Comparison of ENCODE assay signal across 18 cellular contexts in the genomic region with DNA sequence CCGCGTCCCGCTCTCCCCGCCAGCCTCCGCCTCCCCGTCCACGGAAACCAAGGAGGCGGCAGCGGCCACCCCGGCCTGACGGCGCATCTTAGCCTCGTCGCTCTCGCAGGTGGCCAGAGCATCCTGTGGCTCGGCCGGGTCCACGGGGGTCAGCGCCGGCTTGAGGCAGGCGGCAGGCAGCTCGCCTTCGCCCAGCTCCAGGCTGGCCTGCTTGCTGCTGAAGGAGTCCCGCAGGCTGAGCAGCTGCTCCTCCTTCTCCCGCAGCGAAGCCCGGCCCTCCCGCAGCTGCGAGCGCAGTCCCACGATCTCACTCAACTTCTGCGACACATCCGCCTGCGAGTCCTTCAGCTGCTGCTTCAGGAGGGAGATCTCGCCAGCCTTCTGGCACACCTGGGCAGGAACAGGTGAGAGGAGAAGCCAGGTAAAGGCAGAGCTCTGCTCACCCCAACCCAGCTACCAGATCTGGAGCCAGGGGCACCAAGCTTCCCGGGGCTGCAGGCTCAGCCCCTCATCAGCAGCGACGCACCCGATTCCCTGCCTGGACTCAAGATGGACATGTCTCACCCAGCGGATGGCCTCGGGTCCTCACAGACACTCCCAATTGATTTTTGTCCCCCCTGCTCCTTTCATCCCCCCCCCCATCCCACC. TPM values are rescaled to one million over a fixed set of nuclear protein-coding genes. Genes with fewer than 3 reads are reported as not detected.
DNase-seq lines count a peak whose midpoint lies in the region; ATAC-seq, FAIRE-seq and TF ChIP-seq lines count a peak whose summit lies in the region.
"Had no signal": no experiment of that assay in that cellular context is flagged by ENCODE, and none has a peak within 500 bp of the region (broad histone marks: within the 10 kb centered on the region; RNA-seq: fewer than 3 reads in every experiment).

No MANE protein-coding gene starts in this region.

- H2AFZ ChIP-seq in keratinocyte (ENCODE audit: control insufficient read depth, low read length), result no peak overlapping the region
- H2AFZ ChIP-seq in OCI-LY7 (ENCODE audit: low read length), result no peak overlapping the region
- H2AFZ ChIP-seq: GM23248 had no signal

- H3K4me2 ChIP-seq in keratinocyte (ENCODE audit: control insufficient read depth, extremely low read depth, insufficient read depth, low read depth, low read length), result peak overlapping the region; percentile 22
- no peak overlapping the region for H3K4me2 ChIP-seq in OCI-LY7 (ENCODE audit: low read length)

- FAIRE-seq in keratinocyte (lab: Jason Lieb, UNC), result no peak
- FAIRE-seq: endometrium, GM18507, pancreas had no signal

- no peaks in the 10 kb centered on the region for H3K9me1 ChIP-seq in keratinocyte (ENCODE audit: control insufficient read depth, extremely low read depth, insufficient read depth, low read length)

- peaks cover under 1% of the 10 kb centered on the region for H3K79me2 ChIP-seq in keratinocyte (ENCODE audit: control insufficient read depth, insufficient read depth, low read length)
- peaks cover 6% of the 10 kb centered on the region; the same call in 1 of the 2 replicates for H3K79me2 ChIP-seq in OCI-LY7 (ENCODE audit: insufficient read depth, low read depth, low read length)

- no peaks in the 10 kb centered on the region for H3K9me3 ChIP-seq in CD4-positive, alpha-beta T cell (ENCODE audit: control insufficient read depth, low read length)
- H3K9me3 ChIP-seq in keratinocyte (ENCODE audit: control insufficient read depth, low read depth, low read length) (no peaks in the 10 kb centered on the region), OCI-LY7 (ENCODE audit: low read length) (no peaks in the 10 kb centered on the region)
- H3K9me3 ChIP-seq: BE2C, pancreas had no signal

- H3K9me2 ChIP-seq in OCI-LY7 (ENCODE audit: insufficient read depth, low read length), result no peaks in the 10 kb centered on the region

- intact Hi-C loops in CD4-positive, alpha-beta T cell (cut with DNase I, micrococcal nuclease), result loop anchor here in 1 of 2 experiments (5.0 kb wide), 1 partner anchor 37 kb away; a partner anchor contains a TSS
- intact Hi-C loops in OCI-LY7 (cut with micrococcal nuclease; ENCODE audit: unreplicated experiment), result no loop called here

- TF ChIP-seq CTCF in CD4-positive, alpha-beta T cell (IDR thresholded peaks at IDR 0.05), result no peak
- TF ChIP-seq CTCF in keratinocyte (optimal IDR thresholded peaks at IDR 0.05 in 1 of 3, IDR thresholded peaks at IDR 0.05 in 1 of 3, conservative IDR thresholded peaks at IDR 0.05 in 1 of 3; ENCODE audit: extremely low read depth in 1 of 3, insufficient read depth in 2 of 3, low read length in 3 of 3), result no peak
- no peak for TF ChIP-seq CTCF in OCI-LY7 (conservative IDR thresholded peaks at IDR 0.05; ENCODE audit: low read length)

- dilution Hi-C loops in keratinocyte (cut with MboI; ENCODE audit: extremely low pct_ligation_motif_present, low sequenced_read_pairs), result no loop called here

- no peak overlapping the region for H3K27ac ChIP-seq in CD4-positive, alpha-beta T cell (ENCODE audit: low read depth, low read length)
- H3K27ac ChIP-seq in keratinocyte (ENCODE audit: control insufficient read depth, insufficient read depth, low read length), result no peak overlapping the region
- no peak overlapping the region for H3K27ac ChIP-seq in OCI-LY7 (ENCODE audit: low read depth, low read length, poor library complexity, severe bottlenecking)
- H3K27ac ChIP-seq: GM23248, pancreas had no signal

- H3K27me3 ChIP-seq in CD4-positive, alpha-beta T cell (ENCODE audit: control insufficient read depth, insufficient read depth, low read length), result peaks cover 19% of the 10 kb centered on the region
- H3K27me3 ChIP-seq in keratinocyte (ENCODE audit: control insufficient read depth, extremely low read depth, insufficient read depth, low read length), result peaks cover 24% of the 10 kb centered on the region
- H3K27me3 ChIP-seq: BE2C, pancreas had no signal

- peak overlapping the region; percentile 38 for H3K4me3 Mint-ChIP-seq in CD4-positive, alpha-beta T cell
- H3K4me3 Mint-ChIP-seq: activated CD8-positive, alpha-beta T cell treated with anti-CD3 and anti-CD28 coated beads, Interleukin-2, amount 10 ng/mL, durations not matched to agents 7 days and 5 days had no signal

- no TSS peak for BruUV-seq in OCI-LY7 (replicated peaks; lab: Mats Ljungman, UMichigan)

- POLR2A ChIA-PET in CD4-positive, alpha-beta T cell (lab: Charles Lee), result interaction anchor here (1.4 kb wide), 1 partner anchor 12 kb away, joined by 4 read pairs; no protein-coding TSS in a partner anchor
- POLR2A ChIA-PET in OCI-LY7 (lab: Charles Lee), result no interaction called here

- DNase-seq in 8988T (peak; percentile 40), NCI-H510A treated with DMSO at 0.1 percent for 48 hours (lab: John Stamatoyannopoulos, UW) (peak; percentile 81), keratinocyte (ENCODE audit: low read depth, low spot score) (no peak), OCI-LY7 (ENCODE audit: low spot score) (no peak), NCI-H524 (lab: John Stamatoyannopoulos, UW) (no peak), ecto neural progenitor cell (ENCODE audit: low spot score) (no peak), NCI-H1105 (lab: John Stamatoyannopoulos, UW) (no peak)
- no peak for DNase-seq in CD4-positive, alpha-beta T cell
- DNase-seq: activated CD8-positive, alpha-beta T cell treated with anti-CD3 and anti-CD28 coated beads, Interleukin-2, amount 10 ng/mL, durations not matched to agents 7 days and 5 days; MM.1S; stimulated activated CD4-positive, alpha-beta T cell treated with anti-CD3 and anti-CD28 coated beads, Interleukin-4, amount 100 ng/mL, for 1 hour; T-cell had no signal

- H3K27me3 Mint-ChIP-seq in CD4-positive, alpha-beta T cell, result peaks cover 13% of the 10 kb centered on the region

- H3K9ac ChIP-seq in keratinocyte (ENCODE audit: control insufficient read depth, extremely low read depth, insufficient read depth, low read length), result no peak overlapping the region
- H3K9ac ChIP-seq: GM23248 had no signal

- CTCF ChIA-PET in CD4-positive, alpha-beta T cell (lab: Charles Lee), result no interaction called here
- CTCF ChIA-PET in OCI-LY7 (lab: Charles Lee; ENCODE audit: unreplicated experiment), result no interaction called here

- no peaks in the 10 kb centered on the region for H3K9me3 Mint-ChIP-seq in CD4-positive, alpha-beta T cell
- H3K9me3 Mint-ChIP-seq: central memory CD8-positive, alpha-beta T cell; T-cell had no signal

- H3K4me1 ChIP-seq in keratinocyte (ENCODE audit: control insufficient read depth, extremely low read depth, insufficient read depth, low read length) (no peaks in the 10 kb centered on the region), OCI-LY7 (ENCODE audit: insufficient read depth, low read length, poor library complexity, severe bottlenecking) (peaks cover 16% of the 10 kb centered on the region)
- H3K4me1 ChIP-seq: BE2C had no signal

- H3K36me3 ChIP-seq in keratinocyte (ENCODE audit: control insufficient read depth in 2 of 2, extremely low read depth in 1 of 2, insufficient read depth in 2 of 2, low read length in 2 of 2) (no peaks in the 10 kb centered on the region), OCI-LY7 (ENCODE audit: insufficient read depth, low read length) (no peaks in the 10 kb centered on the region)
- H3K36me3 ChIP-seq: BE2C, pancreas had no signal

- peak overlapping the region; percentile 17 for H3K27ac Mint-ChIP-seq in CD4-positive, alpha-beta T cell
- H3K27ac Mint-ChIP-seq: activated CD8-positive, alpha-beta T cell treated with anti-CD3 and anti-CD28 coated beads, Interleukin-2, amount 10 ng/mL, durations not matched to agents 7 days and 5 days; T-cell had no signal

- peak; percentile 19 for ATAC-seq in CD4-positive, alpha-beta T cell (ENCODE audit: poor library complexity)
- ATAC-seq: activated CD8-positive, alpha-beta T cell treated with anti-CD3 and anti-CD28 coated beads, Interleukin-2, amount 10 ng/mL, durations not matched to agents 7 days and 5 days; pancreas had no signal

- H3K4me1 Mint-ChIP-seq in CD4-positive, alpha-beta T cell (ENCODE audit: low read depth), result peaks cover 10% of the 10 kb centered on the region

- H4K20me1 ChIP-seq in keratinocyte (ENCODE audit: control insufficient read depth, extremely low read depth, insufficient read depth, low read length), result no peaks in the 10 kb centered on the region
- no peaks in the 10 kb centered on the region for H4K20me1 ChIP-seq in OCI-LY7 (ENCODE audit: insufficient read depth, low read length)

- H3K36me3 Mint-ChIP-seq in CD4-positive, alpha-beta T cell (ENCODE audit: low read depth), result peaks cover under 1% of the 10 kb centered on the region

- no peak overlapping the region for H3K4me3 ChIP-seq in keratinocyte (ENCODE audit: control insufficient read depth in 2 of 3, extremely low read depth in 1 of 3, insufficient read depth in 2 of 3, low read depth in 1 of 3, low read length in 3 of 3)
- H3K4me3 ChIP-seq in OCI-LY7 (ENCODE audit: low read depth, low read length, poor library complexity, severe bottlenecking), result no peak overlapping the region
- H3K4me3 ChIP-seq: GM23248, pancreas had no signal

RNA-seq across cellular contexts. Expression of a gene that starts 5.2 kb away (rescaled TPM):
- 10 to 100 TPM; 37.9 to 38.7 TPM for total RNA-seq in CD4-positive, alpha-beta T cell
- 23.7 to 30.9 TPM (median 25.7 TPM) in 3 replicates for polyA plus RNA-seq in keratinocyte
- polyA plus RNA-seq in keratinocyte (2011; ENCODE audit: low read depth), result 17.4 TPM
- 11.7 and 21.8 TPM in 2 replicates for polyA plus RNA-seq in keratinocyte (2011; cell fraction: cytosol; rRNA removed)
- polyA plus RNA-seq in keratinocyte (2011; cell fraction: nucleus; rRNA removed), result 33.1 and 36.1 TPM in 2 replicates
- 13.6 and 17.0 TPM in 2 replicates for polyA plus RNA-seq in keratinocyte (2012; ENCODE audit: low replicate concordance)
- polyA minus RNA-seq in keratinocyte, result 16.2 to 31.6 TPM (median 28.4 TPM) in 3 replicates
- 11.5 TPM for polyA minus RNA-seq in keratinocyte (2011; cell fraction: cytosol; rRNA and poly(A)+ RNA removed)
- 26.6 and 37.5 TPM in 2 replicates for polyA minus RNA-seq in keratinocyte (2011; cell fraction: nucleus; rRNA and poly(A)+ RNA removed)
- total RNA-seq in OCI-LY7 (2014; rRNA removed; shearing (Covaris generic)), result 15.7 and 18.1 TPM in 2 replicates
- total RNA-seq in OCI-LY7 (2022), result 15.7 and 15.8 TPM in 2 replicates

RNA-seq across cellular contexts. Expression of a gene that starts 5.2 kb away (rescaled TPM):
- total RNA-seq in CD4-positive, alpha-beta T cell, result 10 to 100 TPM; 11.9 to 13.0 TPM
- 1.8 to 2.8 TPM (median 1.8 TPM) in 3 replicates for polyA plus RNA-seq in keratinocyte
- polyA plus RNA-seq in keratinocyte (2011; ENCODE audit: low read depth), result 4.2 TPM
- polyA plus RNA-seq in keratinocyte (2011; cell fraction: cytosol; rRNA removed), result 1.7 and 2.0 TPM in 2 replicates
- polyA plus RNA-seq in keratinocyte (2011; cell fraction: nucleus; rRNA removed), result 3.1 and 4.5 TPM in 2 replicates
- polyA plus RNA-seq in keratinocyte (2012; ENCODE audit: low replicate concordance), result 2.3 and 3.1 TPM in 2 replicates
- polyA minus RNA-seq in keratinocyte, result 2.9 to 5.1 TPM (median 3.7 TPM) in 3 replicates
- polyA minus RNA-seq in keratinocyte (2011; cell fraction: cytosol; rRNA and poly(A)+ RNA removed), result 3.8 TPM
- 2.3 and 4.0 TPM in 2 replicates for polyA minus RNA-seq in keratinocyte (2011; cell fraction: nucleus; rRNA and poly(A)+ RNA removed)
- 3.2 and 4.1 TPM in 2 replicates for total RNA-seq in OCI-LY7 (2014; rRNA removed; shearing (Covaris generic))
- 5.2 and 5.3 TPM in 2 replicates for total RNA-seq in OCI-LY7 (2022)

RNA-seq across cellular contexts. Expression of a gene that starts 8.5 kb away (rescaled TPM):
- 10 to 100 TPM; 22.2 to 22.4 TPM for total RNA-seq in CD4-positive, alpha-beta T cell
- 2.5 to 6.2 TPM (median 2.9 TPM) in 3 replicates for polyA plus RNA-seq in keratinocyte
- polyA plus RNA-seq in keratinocyte (2011; ENCODE audit: low read depth), result 2.3 TPM
- polyA plus RNA-seq in keratinocyte (2011; cell fraction: cytosol; rRNA removed), result 3.1 and 5.6 TPM in 2 replicates
- 7.6 and 10.3 TPM in 2 replicates for polyA plus RNA-seq in keratinocyte (2011; cell fraction: nucleus; rRNA removed)
- 3.0 and 5.2 TPM in 2 replicates for polyA plus RNA-seq in keratinocyte (2012; ENCODE audit: low replicate concordance)
- 3.3 to 10.0 TPM (median 6.4 TPM) in 3 replicates for polyA minus RNA-seq in keratinocyte
- 9.6 TPM for polyA minus RNA-seq in keratinocyte (2011; cell fraction: cytosol; rRNA and poly(A)+ RNA removed)
- polyA minus RNA-seq in keratinocyte (2011; cell fraction: nucleus; rRNA and poly(A)+ RNA removed), result 5.7 and 6.6 TPM in 2 replicates
- 4.5 and 4.7 TPM in 2 replicates for total RNA-seq in OCI-LY7 (2014; rRNA removed; shearing (Covaris generic))
- total RNA-seq in OCI-LY7 (2022), result 4.2 and 5.0 TPM in 2 replicates

RNA-seq across cellular contexts. Expression of a gene that starts 39.6 kb away (rescaled TPM):
- total RNA-seq in CD4-positive, alpha-beta T cell, result 10 to 100 TPM; 40.7 to 43.4 TPM
- polyA plus RNA-seq in keratinocyte, result 31.0 to 41.5 TPM (median 32.2 TPM) in 3 replicates
- polyA plus RNA-seq in keratinocyte (2011; ENCODE audit: low read depth), result 32.9 TPM
- 18.3 and 36.2 TPM in 2 replicates for polyA plus RNA-seq in keratinocyte (2011; cell fraction: cytosol; rRNA removed)
- polyA plus RNA-seq in keratinocyte (2011; cell fraction: nucleus; rRNA removed), result 70.9 and 83.6 TPM in 2 replicates
- polyA plus RNA-seq in keratinocyte (2012; ENCODE audit: low replicate concordance), result 47.3 and 60.4 TPM in 2 replicates
- 13.8 to 15.7 TPM (median 13.9 TPM) in 3 replicates for polyA minus RNA-seq in keratinocyte
- polyA minus RNA-seq in keratinocyte (2011; cell fraction: cytosol; rRNA and poly(A)+ RNA removed), result 28.0 TPM
- polyA minus RNA-seq in keratinocyte (2011; cell fraction: nucleus; rRNA and poly(A)+ RNA removed), result 15.5 and 18.5 TPM in 2 replicates
- 35.5 and 37.7 TPM in 2 replicates for total RNA-seq in OCI-LY7 (2014; rRNA removed; shearing (Covaris generic))
- 52.0 and 55.0 TPM in 2 replicates for total RNA-seq in OCI-LY7 (2022)

RNA-seq across cellular contexts. Expression of a gene that starts 44.4 kb away (rescaled TPM):
- total RNA-seq in CD4-positive, alpha-beta T cell, result 10 to 100 TPM; 17.8 to 19.5 TPM
- polyA plus RNA-seq in keratinocyte, result 40.5 to 45.4 TPM (median 44.9 TPM) in 3 replicates
- 21.5 TPM for polyA plus RNA-seq in keratinocyte (2011; ENCODE audit: low read depth)
- polyA plus RNA-seq in keratinocyte (2011; cell fraction: cytosol; rRNA removed), result 26.9 and 40.0 TPM in 2 replicates
- 36.4 and 46.9 TPM in 2 replicates for polyA plus RNA-seq in keratinocyte (2011; cell fraction: nucleus; rRNA removed)
- polyA plus RNA-seq in keratinocyte (2012; ENCODE audit: low replicate concordance), result 43.4 and 61.8 TPM in 2 replicates
- 10.4 to 16.6 TPM (median 11.3 TPM) in 3 replicates for polyA minus RNA-seq in keratinocyte
- 41.8 TPM for polyA minus RNA-seq in keratinocyte (2011; cell fraction: cytosol; rRNA and poly(A)+ RNA removed)
- polyA minus RNA-seq in keratinocyte (2011; cell fraction: nucleus; rRNA and poly(A)+ RNA removed), result 10.3 and 11.9 TPM in 2 replicates
- 58.0 and 66.4 TPM in 2 replicates for total RNA-seq in OCI-LY7 (2014; rRNA removed; shearing (Covaris generic))
- 54.4 and 62.4 TPM in 2 replicates for total RNA-seq in OCI-LY7 (2022)

Comparison
In these comparisons a context has a peak if more than half of its experiments do, and no peak if none do; other contexts are left out.
1. DNase-seq: peak in 8988T (single experiment) and NCI-H510A treated with DMSO at 0.1 percent for 48 hours (single experiment); none in CD4-positive, alpha-beta T cell (0 of 10), keratinocyte (single experiment), OCI-LY7 (single experiment), NCI-H524 (0 of 2), ecto neural progenitor cell (single experiment) and NCI-H1105 (single experiment).